Comparison of ENCODE assay signal across 22 cellular contexts in the genomic region with DNA sequence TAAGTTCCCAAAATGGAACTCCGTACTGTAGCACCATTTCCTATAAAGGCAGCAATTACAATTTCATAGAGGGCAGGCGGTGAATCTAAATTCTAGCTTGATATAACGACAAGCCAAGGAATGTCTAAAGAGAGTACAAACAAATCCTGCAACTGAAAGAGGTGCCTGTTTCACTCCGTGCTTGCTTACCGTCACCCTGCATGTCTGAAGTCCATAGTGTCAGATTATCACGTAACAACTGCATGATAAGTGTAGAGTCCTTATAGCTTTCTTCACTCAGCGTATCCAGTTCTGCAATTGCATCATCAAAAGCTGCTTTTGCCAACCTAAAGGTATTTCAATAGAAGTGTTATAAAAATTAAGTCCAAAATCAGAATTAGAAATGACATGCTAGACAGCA. TPM values are rescaled to one million over a fixed set of nuclear protein-coding genes. Genes with fewer than 3 reads are reported as not detected.
A peak's percentile ranks its signal among the peaks of the same experiment; 100 is the strongest.
DNase-seq lines count a peak whose midpoint lies in the region; ATAC-seq, FAIRE-seq and TF ChIP-seq lines count a peak whose summit lies in the region.
"Had no signal": no experiment of that assay in that cellular context is flagged by ENCODE, and none has a peak within 500 bp of the region (broad histone marks: within the 10 kb centered on the region; RNA-seq: fewer than 3 reads in every experiment).

No MANE protein-coding gene starts in this region.

- H3K4me1 Mint-ChIP-seq in astrocyte (ENCODE audit: low read depth, unreplicated experiment), result no peaks in the 10 kb centered on the region
- no peaks in the 10 kb centered on the region for H3K4me1 Mint-ChIP-seq in mesothelial cell of epicardium
- peaks cover 7 to 10% of the 10 kb centered on the region in 2 donors for H3K4me1 Mint-ChIP-seq in stimulated activated naive B cell treated with anti-CD40 and anti-IgM and Interleukin-4, amounts not matched to agents 10 μg/mL and 1 μg/mL and 100 μg/mL, for 72 hours
- H3K4me1 Mint-ChIP-seq: GM23338 had no signal

- no peak overlapping the region for H2AFZ ChIP-seq in astrocyte (ENCODE audit: low read depth, low read length)
- H2AFZ ChIP-seq: GM23338 had no signal

- H3K4me3 Mint-ChIP-seq in astrocyte (ENCODE audit: unreplicated experiment) (no peak overlapping the region), mesothelial cell of epicardium (no peak overlapping the region)
- no peak overlapping the region for H3K4me3 Mint-ChIP-seq in stimulated activated naive B cell treated with anti-CD40 and anti-IgM and Interleukin-4, amounts not matched to agents 10 μg/mL and 1 μg/mL and 100 μg/mL, for 72 hours
- H3K4me3 Mint-ChIP-seq: GM23338 had no signal

- H3K4me2 ChIP-seq in astrocyte (ENCODE audit: low read length), result no peak overlapping the region
- H3K4me2 ChIP-seq: GM23338 had no signal

- H3K27me3 Mint-ChIP-seq in astrocyte (ENCODE audit: low read depth, unreplicated experiment), result no peaks in the 10 kb centered on the region
- H3K27me3 Mint-ChIP-seq in mesothelial cell of epicardium (ENCODE audit: low read depth), result no peaks in the 10 kb centered on the region
- no peaks in the 10 kb centered on the region for H3K27me3 Mint-ChIP-seq in stimulated activated naive B cell treated with anti-CD40 and anti-IgM and Interleukin-4, amounts not matched to agents 10 μg/mL and 1 μg/mL and 100 μg/mL, for 72 hours

- H3K36me3 ChIP-seq in left ventricle myocardium inferior (peaks cover 89% of the 10 kb centered on the region), right atrium auricular region (peaks cover 54% of the 10 kb centered on the region), astrocyte (ENCODE audit: insufficient read depth, low read length) (peaks cover 35% of the 10 kb centered on the region)

- H3K9me3 Mint-ChIP-seq in astrocyte (ENCODE audit: unreplicated experiment) (no peaks in the 10 kb centered on the region), mesothelial cell of epicardium (no peaks in the 10 kb centered on the region)
- no peaks in the 10 kb centered on the region for H3K9me3 Mint-ChIP-seq in stimulated activated naive B cell treated with anti-CD40 and anti-IgM and Interleukin-4, amounts not matched to agents 10 μg/mL and 1 μg/mL and 100 μg/mL, for 72 hours
- H3K9me3 Mint-ChIP-seq: GM23338 had no signal

- H3K4me3 ChIP-seq in left ventricle myocardium inferior, result no peak overlapping the region
- H3K4me3 ChIP-seq in right atrium auricular region, result no peak overlapping the region
- no peak overlapping the region for H3K4me3 ChIP-seq in astrocyte (ENCODE audit: insufficient read depth, low read depth, low read length)
- H3K4me3 ChIP-seq: GM23338, Peyer's patch had no signal

- TF ChIP-seq CTCF in left ventricle myocardium inferior (IDR thresholded peaks at IDR 0.05; ENCODE audit: borderline replicate concordance), result no peak
- no peak for TF ChIP-seq CTCF in right atrium auricular region (IDR thresholded peaks at IDR 0.05)
- TF ChIP-seq CTCF in astrocyte (IDR thresholded peaks at IDR 0.05; ENCODE audit: insufficient read depth, low read depth, low read length), result no peak
- no peak for TF ChIP-seq CTCF in mesothelial cell of epicardium (IDR thresholded peaks at IDR 0.05; ENCODE audit: unreplicated experiment)

- peaks cover 86% of the 10 kb centered on the region for H4K20me1 ChIP-seq in astrocyte (ENCODE audit: insufficient read depth, low read length)

- H3K36me3 Mint-ChIP-seq in astrocyte (ENCODE audit: low read depth, unreplicated experiment) (peaks cover 19% of the 10 kb centered on the region), mesothelial cell of epicardium (peaks cover 38% of the 10 kb centered on the region)
- peaks cover 44 to 59% of the 10 kb centered on the region in 2 donors for H3K36me3 Mint-ChIP-seq in stimulated activated naive B cell treated with anti-CD40 and anti-IgM and Interleukin-4, amounts not matched to agents 10 μg/mL and 1 μg/mL and 100 μg/mL, for 72 hours

- H3K9ac ChIP-seq in astrocyte (ENCODE audit: low read length), result no peak overlapping the region

- no peak for FAIRE-seq in astrocyte (lab: Jason Lieb, UNC)
- FAIRE-seq: GM12891, HTR-8/SVneo had no signal

- peaks cover 91% of the 10 kb centered on the region for H3K79me2 ChIP-seq in astrocyte (ENCODE audit: insufficient read depth, low read length)

- DNase-seq in left ventricle myocardium inferior (no peak), right atrium auricular region (ENCODE audit: low spot score) (no peak), astrocyte (ENCODE audit: low read depth) (no peak), mesothelial cell of epicardium (ENCODE audit: low spot score in 2 of 2, unreplicated experiment in 2 of 2) (no peak), NCI-H526 (lab: John Stamatoyannopoulos, UW) (no peak), OCI-M1 (lab: John Stamatoyannopoulos, UW) (no peak)
- DNase-seq in stimulated activated naive B cell treated with anti-CD40 and anti-IgM and Interleukin-4, amounts not matched to agents 10 μg/mL and 1 μg/mL and 100 μg/mL, for 72 hours, result no peak
- DNase-seq: DMS 273 treated with DMSO at 0.1 percent for 48 hours, GDM1, KG1, NCI-H1417 treated with DMSO at 0.1 percent for 48 hours, NCI-H2029, NCI-H2171 treated with DMSO at 0.1 percent for 48 hours, NCI-H82, Peyer's patch, SHP77 had no signal

- peaks cover 17% of the 10 kb centered on the region for H3K4me1 ChIP-seq in left ventricle myocardium inferior
- no peaks in the 10 kb centered on the region for H3K4me1 ChIP-seq in right atrium auricular region
- no peaks in the 10 kb centered on the region for H3K4me1 ChIP-seq in astrocyte (ENCODE audit: insufficient read depth, low read length)
- H3K4me1 ChIP-seq: Peyer's patch had no signal

- H3K27me3 ChIP-seq in left ventricle myocardium inferior (ENCODE audit: low read depth), result no peaks in the 10 kb centered on the region
- no peaks in the 10 kb centered on the region for H3K27me3 ChIP-seq in right atrium auricular region
- H3K27me3 ChIP-seq in astrocyte (ENCODE audit: insufficient read depth, low read length), result no peaks in the 10 kb centered on the region
- H3K27me3 ChIP-seq: Peyer's patch had no signal

- H3K9me3 ChIP-seq in left ventricle myocardium inferior (replicated peaks) (no peaks in the 10 kb centered on the region), right atrium auricular region (no peaks in the 10 kb centered on the region), astrocyte (ENCODE audit: insufficient read depth, low read depth, low read length) (no peaks in the 10 kb centered on the region)
- H3K9me3 ChIP-seq: Peyer's patch had no signal

- peak overlapping the region; percentile 33 for H3K27ac ChIP-seq in left ventricle myocardium inferior (replicated peaks)
- no peak overlapping the region for H3K27ac ChIP-seq in right atrium auricular region
- H3K27ac ChIP-seq in astrocyte (ENCODE audit: low read depth, low read length), result no peak overlapping the region
- H3K27ac ChIP-seq: C4-2B, HL-60, Peyer's patch had no signal

- ATAC-seq in stimulated activated naive B cell treated with anti-CD40 and anti-IgM and Interleukin-4, amounts not matched to agents 10 μg/mL and 1 μg/mL and 100 μg/mL, for 72 hours (replicated peaks), result no peak
- ATAC-seq: GM23338, HCT116 had no signal

- intact Hi-C loops in left ventricle myocardium inferior (cut with micrococcal nuclease), result no loop called here

- H3K27ac Mint-ChIP-seq in astrocyte (ENCODE audit: unreplicated experiment) (peak overlapping the region; percentile 50), mesothelial cell of epicardium (peak overlapping the region; percentile 61)
- H3K27ac Mint-ChIP-seq in stimulated activated naive B cell treated with anti-CD40 and anti-IgM and Interleukin-4, amounts not matched to agents 10 μg/mL and 1 μg/mL and 100 μg/mL, for 72 hours, result no peak overlapping the region
- H3K27ac Mint-ChIP-seq: GM23338 had no signal

RNA-seq across cellular contexts. Expression of gene YWHAE, which starts 46.0 kb away (rescaled TPM):
- total RNA-seq in left ventricle myocardium inferior (569 TPM), right atrium auricular region (100 to 1,000 TPM; 655 to 703 TPM), astrocyte (756 and 771 TPM in 2 replicates), mesothelial cell of epicardium (714 to 730 TPM (median 714 TPM) in 3 replicates)
